ENCODE assay signal across 22 cellular contexts in genomic region chr16:23830276-23830675, GRCh38. TPM values are rescaled to one million over a fixed set of nuclear protein-coding genes. Genes with fewer than 3 reads are reported as not detected.
DNase-seq lines count a peak whose midpoint lies in the region; ATAC-seq, FAIRE-seq and TF ChIP-seq lines count a peak whose summit lies in the region.
"Had no signal": no experiment of that assay in that cellular context is flagged by ENCODE, and none has a peak within 500 bp of the region (broad histone marks: within the 10 kb centered on the region; RNA-seq: fewer than 3 reads in every experiment).

No MANE protein-coding gene starts in this region.

- no peak for TF ChIP-seq EP300 in A549 (IDR thresholded peaks at IDR 0.05)
- no peak for TF ChIP-seq EP300 in H1 (IDR thresholded peaks at IDR 0.05; ENCODE audit: borderline replicate concordance in 1 of 2, low read depth in 2 of 2, low read length in 2 of 2)

- H3K4me3 ChIP-seq in A549 = no peak overlapping the region
- H3K4me3 ChIP-seq in HEK293 (ENCODE audit: low read depth, low read length) = no peak overlapping the region
- H3K4me3 ChIP-seq in H1 (ENCODE audit: extremely low read depth in 1 of 4, insufficient read depth in 2 of 4, low read depth in 3 of 4, low read length in 4 of 4) = no peak overlapping the region
- H3K4me3 ChIP-seq: BLaER1 had no signal

- H3K9me3 ChIP-seq in A549 (peaks cover 18% of the 10 kb centered on the region; the same call in 2 of the 3 replicates), HEK293 (ENCODE audit: control insufficient read depth, insufficient read depth, low read depth, low read length) (no peaks in the 10 kb centered on the region), H1 (ENCODE audit: insufficient read depth in 2 of 2, low read depth in 1 of 2, low read length in 1 of 2) (no peaks in the 10 kb centered on the region)
- H3K9me3 ChIP-seq: BE2C, Caco-2 had no signal

- no peak overlapping the region for H2BK15ac ChIP-seq in H1 (ENCODE audit: low read length)

- H2BK20ac ChIP-seq in H1 (ENCODE audit: low read length) = no peak overlapping the region

- H3K4me1 ChIP-seq in A549 (no peaks in the 10 kb centered on the region), HEK293 (ENCODE audit: control insufficient read depth, insufficient read depth, low read length) (no peaks in the 10 kb centered on the region), H1 (replicated peaks in 1 of 4; ENCODE audit: control insufficient read depth in 3 of 4, insufficient read depth in 4 of 4, low read length in 3 of 4) (no peaks in the 10 kb centered on the region; a peak in 1 of 7 replicates)
- H3K4me1 ChIP-seq: BE2C, Caco-2 had no signal

- H3K27me3 ChIP-seq in H1 (replicated peaks in 1 of 4; ENCODE audit: control insufficient read depth in 3 of 4, extremely low read depth in 1 of 4, insufficient read depth in 3 of 4, low read length in 3 of 4) = peaks cover 2 to 11% (median 9%) of the 10 kb centered on the region in 4 experiments; a peak in 5 of 7 replicates

- FAIRE-seq in A549 (lab: Jason Lieb, UNC) (no peak), H1 (lab: Jason Lieb, UNC) (peak; percentile 39), RCC 7860 (lab: Jason Lieb, UNC) (no peak)
- FAIRE-seq: D721Med, GM12891, GM19239 had no signal

- no peak overlapping the region for H3K4ac ChIP-seq in H1 (replicated peaks; ENCODE audit: insufficient read length, low read depth, low read length)

- H3K79me1 ChIP-seq in H1 (ENCODE audit: low read depth, low read length) = no peaks in the 10 kb centered on the region

- TF ChIP-seq CTCF in A549 (IDR thresholded peaks at IDR 0.05) (no peak), HEK293 (tag by site-specific recombination; IDR thresholded peaks at IDR 0.05) (no peak), H1 (IDR thresholded peaks at IDR 0.05; ENCODE audit: control extremely low read depth in 1 of 3, insufficient read depth in 1 of 3, low read depth in 1 of 3, low read length in 3 of 3) (no peak)

- no peaks in the 10 kb centered on the region for H4K20me1 ChIP-seq in H1 (replicated peaks in 1 of 2; ENCODE audit: control insufficient read depth in 1 of 2, insufficient read depth in 2 of 2, low read length in 2 of 2)
- H4K20me1 ChIP-seq: BLaER1 had no signal

- no peak overlapping the region for H2AFZ ChIP-seq in H1 (ENCODE audit: low read length)

- WGBS in A549 (ENCODE audit: missing lambda C conversion rate) = 0% methylated on average over 1 of the region's 1 CpG
- WGBS in H1 (ENCODE audit: extremely low coverage in 1 of 2, insufficient coverage in 1 of 2, insufficient read length in 1 of 2, insufficient replicate concordance in 2 of 2, low coverage in 1 of 2, low lambda C conversion rate in 2 of 2, missing lambda C conversion rate in 1 of 2), 2 experiments = 0% methylated on average over 1 of the region's 1 CpG; no CpG with 5 or more reads in 1 of the 2 experiments

- H3K23ac ChIP-seq in H1 (ENCODE audit: insufficient read length) = no peak overlapping the region

- H3K4me2 ChIP-seq in A549 (no peak overlapping the region), H1 (ENCODE audit: insufficient read depth in 1 of 2, low read depth in 2 of 2, low read length in 2 of 2) (no peak overlapping the region)
- H3K4me2 ChIP-seq: BLaER1 had no signal

- no peak overlapping the region for H3K14ac ChIP-seq in H1 (ENCODE audit: insufficient read length)

- H2BK12ac ChIP-seq in H1 (ENCODE audit: low read depth, low read length) = no peak overlapping the region

- no peak overlapping the region for H4K8ac ChIP-seq in H1 (ENCODE audit: extremely low read depth, insufficient read depth, low read length)

- H2AK5ac ChIP-seq in H1 (ENCODE audit: low read depth, low read length) = no peak overlapping the region

- no peak for TF ChIP-seq POLR2A in A549 (IDR thresholded peaks at IDR 0.05; ENCODE audit: low read length)
- no peak for TF ChIP-seq POLR2A in H1 (IDR thresholded peaks at IDR 0.05; ENCODE audit: control extremely low read depth in 1 of 2, low read depth in 2 of 2, low read length in 2 of 2)

- H2BK120ac ChIP-seq in H1 (replicated peaks; ENCODE audit: low read depth, low read length) = no peak overlapping the region

- CTCF ChIA-PET in A549 (lab: Yijun Ruan, JAX) = interaction anchor here (2.9 kb wide), 1 partner anchor 11 kb away, joined by 6 read pairs; no protein-coding TSS in a partner anchor
- CTCF ChIA-PET in HEK293 (lab: Yijun Ruan, JAX) = interaction anchor here (0.9 kb wide), 1 partner anchor 133 kb away, joined by 3 read pairs; no protein-coding TSS in a partner anchor
- CTCF ChIA-PET in H1 (lab: Charles Lee; ENCODE audit: partially characterized antibody) = interaction anchor here (0.9 kb wide), 1 partner anchor 27 kb away, joined by 3 read pairs; no protein-coding TSS in a partner anchor

- H4K91ac ChIP-seq in H1 (replicated peaks; ENCODE audit: insufficient read length, low read length) = no peak overlapping the region

- H3K18ac ChIP-seq in H1 (ENCODE audit: extremely low read depth, low read length) = no peak overlapping the region

- no peak for DNase-seq in A549 (ENCODE audit: low read depth in 1 of 2, low spot score in 1 of 2)
- no peak for DNase-seq in H1 (ENCODE audit: low read depth in 1 of 2, low spot score in 2 of 2)
- DNase-seq in NOMO-1 treated with DMSO at 0.1 percent for 48 hours (lab: John Stamatoyannopoulos, UW; ENCODE audit: unreplicated experiment) = no peak
- no peak for DNase-seq in RCC 7860 (ENCODE audit: low spot score)
- DNase-seq: ACHN; BE2C; C1 segment of cervical spinal cord; Caco-2; Calu3; CD4-positive, CD25-positive, alpha-beta regulatory T cell; CD8-positive, alpha-beta T cell; DMS79 treated with DMSO at 0.1 percent for 48 hours; GF-D8 had no signal

- H3K56ac ChIP-seq in H1 (replicated peaks; ENCODE audit: insufficient read length, low read depth, low read length) = no peak overlapping the region

- ATAC-seq in A549 (no peak), GM19463 (IDR thresholded peaks at IDR 0.05; ENCODE audit: unreplicated experiment) (no peak)
- ATAC-seq: CD8-positive, alpha-beta T cell had no signal

- H3K27ac ChIP-seq in A549 = no peak overlapping the region
- no peak overlapping the region for H3K27ac ChIP-seq in HEK293 (ENCODE audit: extremely low read depth, low read depth, low read length)
- no peak overlapping the region for H3K27ac ChIP-seq in H1 (ENCODE audit: low read depth, low read length)
- H3K27ac ChIP-seq: 22Rv1, BLaER1 had no signal

- peaks cover 1% of the 10 kb centered on the region; the same call in 1 of the 2 replicates for H3K23me2 ChIP-seq in H1 (ENCODE audit: low read depth, low read length)

- no peaks in the 10 kb centered on the region for H3K79me2 ChIP-seq in H1 (ENCODE audit: control insufficient read depth in 1 of 2, insufficient read depth in 2 of 2, low read length in 2 of 2)

- POLR2A ChIA-PET in A549 (lab: Yijun Ruan, JAX) (no interaction called here), HEK293 (lab: Yijun Ruan, JAX) (no interaction called here), H1 (lab: Charles Lee; ENCODE audit: partially characterized antibody) (no interaction called here)

- no peak overlapping the region for H4K5ac ChIP-seq in H1 (ENCODE audit: insufficient read length, low read depth, low read length)

- H3K36me3 ChIP-seq in HEK293 (ENCODE audit: control insufficient read depth in 2 of 2, insufficient read depth in 1 of 2, low read length in 2 of 2) (no peaks in the 10 kb centered on the region), H1 (ENCODE audit: control insufficient read depth in 2 of 4, insufficient read depth in 4 of 4, low read length in 3 of 4) (no peaks in the 10 kb centered on the region)
- H3K36me3 ChIP-seq: BE2C, BLaER1 had no signal

- H3K9ac ChIP-seq in H1 (replicated peaks in 1 of 4; ENCODE audit: extremely low read depth in 1 of 4, low read depth in 3 of 4, low read length in 3 of 4) = no peak overlapping the region
- H3K9ac ChIP-seq: BLaER1 had no signal

- TF ChIP-seq RAD21 in A549 (conservative IDR thresholded peaks at IDR 0.05 in 1 of 2, IDR thresholded peaks at IDR 0.05 in 1 of 2) (no peak), H1 (IDR thresholded peaks at IDR 0.05 in 1 of 2, conservative IDR thresholded peaks at IDR 0.05 in 1 of 2; ENCODE audit: low read depth in 2 of 2, low read length in 2 of 2) (no peak)

- no peak overlapping the region for H2BK5ac ChIP-seq in H1 (ENCODE audit: low read depth, low read length)

TF ChIP-seq in A549, 52 proteins besides CTCF, POLR2A, EP300 and RAD21 (continues in another document):
- TF ChIP-seq FOSL2 (IDR thresholded peaks at IDR 0.05) = no peak
- TF ChIP-seq FOSL2 (CRISPR knock-in tag; IDR thresholded peaks at IDR 0.05) = peak; percentile 19; the same call in 1 of the 2 replicates
- TF ChIP-seq HOXB13 (CRISPR knock-in tag; IDR thresholded peaks at IDR 0.05; ENCODE audit: low read depth) = no peak
- TF ChIP-seq CHD2 (IDR thresholded peaks at IDR 0.05; ENCODE audit: low read length, partially characterized antibody) = no peak

TF ChIP-seq in HEK293, 187 proteins besides CTCF, POLR2A, EP300 and RAD21 (continues in another document):
- TF ChIP-seq REPIN1 (tag by site-specific recombination; IDR thresholded peaks at IDR 0.05; ENCODE audit: low read depth) (no peak), ZNF521 (tag by site-specific recombination; IDR thresholded peaks at IDR 0.05) (no peak), ZNF626 (tag by site-specific recombination; IDR thresholded peaks at IDR 0.05) (no peak), ZNF239 (tag by site-specific recombination; IDR thresholded peaks at IDR 0.05) (no peak), ZFP69B (tag by site-specific recombination; IDR thresholded peaks at IDR 0.05) (no peak)

TF ChIP-seq in H1, 55 proteins besides CTCF, POLR2A, EP300 and RAD21 (continues in another document):
- TF ChIP-seq CEBPB (IDR thresholded peaks at IDR 0.05; ENCODE audit: low read depth, low read length) = no peak
- no peak for TF ChIP-seq GTF2F1 (IDR thresholded peaks at IDR 0.05; ENCODE audit: borderline replicate concordance, low read depth, low read length)
- no peak for TF ChIP-seq SRF (IDR thresholded peaks at IDR 0.05; ENCODE audit: low read depth, low read length)
- TF ChIP-seq TBP (IDR thresholded peaks at IDR 0.05; ENCODE audit: low read depth, low read length) = no peak
- no peak for TF ChIP-seq SUZ12 (IDR thresholded peaks at IDR 0.05; ENCODE audit: low read length)

RNA-seq across cellular contexts. Expression of gene PRKCB, which starts 5.5 kb away (rescaled TPM):
- polyA plus RNA-seq in A549 (2011; rRNA removed) (0.22 and 0.29 TPM in 2 replicates), A549 (2017; fragmentation: RNase III; extraction: RNeasy Plus Mini Kit Qiagen cat#74134 plus additional on column Dnase treatment) (0.01 to 0.13 TPM (median 0.09 TPM) in 3 replicates), H1 (2011; rRNA removed) (7.1 and 16.7 TPM in 2 replicates)
- 0.28 and 0.41 TPM in 2 replicates for polyA plus RNA-seq in A549 (2012; cell fraction: cytosol; rRNA removed)
- 0.13 and 0.35 TPM in 2 replicates for polyA plus RNA-seq in A549 (2012; cell fraction: nucleus; rRNA removed)
- 0.74 and 3.0 TPM in 2 replicates for polyA minus RNA-seq in A549 (2011; rRNA and poly(A)+ RNA removed)
- total RNA-seq in H1 (2021; fragmentation: NEBNext Ultra II Directional; extraction: Animal tissue kit (Norgen Biotek cat#: 25700)) = 12.1 and 13.0 TPM in 2 replicates
- 7.8 TPM for polyA plus RNA-seq in H1 (2011; cell fraction: cytosol; rRNA removed)
- 32.4 TPM for polyA plus RNA-seq in H1 (2011; cell fraction: nucleus; rRNA removed)
- polyA plus RNA-seq in H1 (2012, experiment 1 of 2) = 8.6 to 10.7 TPM (median 9.8 TPM) in 4 replicates
- 1.7 TPM for polyA plus RNA-seq in H1 (2012, experiment 2 of 2)
- 6.0 TPM for polyA plus RNA-seq in H1 (2013, experiment 1 of 2)
- polyA plus RNA-seq in H1 (2013, experiment 2 of 2) = 5.0 TPM
- polyA minus RNA-seq in H1 (2011; rRNA and poly(A)+ RNA removed) = 47.1 and 51.5 TPM in 2 replicates
- polyA minus RNA-seq in H1 (2011; cell fraction: cytosol; rRNA and poly(A)+ RNA removed) = 10.6 TPM
- 22.7 TPM for polyA minus RNA-seq in H1 (2011; cell fraction: nucleus; rRNA and poly(A)+ RNA removed)
- total RNA-seq: A172, Caco-2, Calu3 had no signal
- polyA plus RNA-seq: AG04450 had no signal
